In the genomic region with DNA sequence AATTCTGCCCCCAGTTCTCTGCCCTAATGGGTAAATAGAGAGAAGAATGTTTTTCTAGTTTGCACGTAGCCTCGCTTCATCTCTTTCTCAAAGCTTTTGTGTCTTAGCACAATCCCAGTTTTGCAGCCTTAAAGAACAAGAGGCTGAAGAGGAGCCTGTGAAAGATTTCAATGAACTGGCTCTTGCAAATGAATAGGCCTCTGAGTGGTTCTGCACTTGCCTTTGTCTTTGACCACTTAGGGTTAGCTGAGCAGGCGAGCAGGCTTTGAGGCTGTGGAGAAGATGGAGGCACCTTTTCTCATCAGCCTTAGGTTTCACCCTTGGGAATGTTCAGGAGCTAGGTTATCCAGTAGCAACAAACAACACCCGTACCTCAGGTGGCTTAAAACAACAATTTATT, we compare ENCODE assay signal across 15 cellular contexts. TPM values are rescaled to one million over a fixed set of nuclear protein-coding genes. Genes with fewer than 3 reads are reported as not detected.
A peak's percentile ranks its signal among the peaks of the same experiment; 100 is the strongest.
DNase-seq lines count a peak whose midpoint lies in the region; ATAC-seq and TF ChIP-seq lines count a peak whose summit lies in the region.
"Had no signal": no experiment of that assay in that cellular context is flagged by ENCODE, and none has a peak within 500 bp of the region (broad histone marks: within the 10 kb centered on the region; RNA-seq: fewer than 3 reads in every experiment).

No MANE protein-coding gene starts in this region.

- H3K36me3 Mint-ChIP-seq in GM23338 (ENCODE audit: low read depth), result no peaks in the 10 kb centered on the region
- no peaks in the 10 kb centered on the region for H3K36me3 Mint-ChIP-seq in brain
- H3K36me3 Mint-ChIP-seq in neural crest cell (ENCODE audit: low read depth), result peaks cover 4% of the 10 kb centered on the region
- no peaks in the 10 kb centered on the region for H3K36me3 Mint-ChIP-seq in Caco-2 (ENCODE audit: insufficient read depth, unreplicated experiment)
- H3K36me3 Mint-ChIP-seq: CD14-positive monocyte had no signal

- H3F3A ChIP-seq in GM23338 (replicated peaks; ENCODE audit: low read depth), result no peaks in the 10 kb centered on the region

- no TSS peak for BruUV-seq in Caco-2 (replicated peaks; lab: Mats Ljungman, UMichigan)

- H4K20me1 ChIP-seq in GM23338 (replicated peaks; ENCODE audit: insufficient read depth), result no peaks in the 10 kb centered on the region

- ATAC-seq in GM23338 (peak; percentile 99), GM18858 (IDR thresholded peaks at IDR 0.05; ENCODE audit: unreplicated experiment) (no peak)

- H3K4me3 Mint-ChIP-seq in GM23338, result no peak overlapping the region
- H3K4me3 Mint-ChIP-seq in brain, result peak overlapping the region in 1 of 5 experiments; percentile 1
- H3K4me3 Mint-ChIP-seq in neural crest cell, result no peak overlapping the region
- H3K4me3 Mint-ChIP-seq in Caco-2 (ENCODE audit: unreplicated experiment), result no peak overlapping the region
- H3K4me3 Mint-ChIP-seq: CD14-positive monocyte had no signal

- CTCF ChIA-PET in Caco-2 (lab: Charles Lee), result no interaction called here

- H3K27me3 Mint-ChIP-seq in GM23338 (ENCODE audit: insufficient read depth, low read depth, poor library complexity) (peaks cover 3% of the 10 kb centered on the region), brain (no peaks in the 10 kb centered on the region), neural crest cell (ENCODE audit: low read depth) (no peaks in the 10 kb centered on the region), Caco-2 (ENCODE audit: insufficient read depth, unreplicated experiment) (no peaks in the 10 kb centered on the region)

- no peaks in the 10 kb centered on the region for H3K27me3 ChIP-seq in GM23338 (ENCODE audit: insufficient read depth)
- no peaks in the 10 kb centered on the region for H3K27me3 ChIP-seq in Caco-2 (replicated peaks; ENCODE audit: control insufficient read depth, insufficient read depth, low read length)
- H3K27me3 ChIP-seq: Peyer's patch had no signal

- peak overlapping the region; percentile 23; the same call in 1 of the 2 replicates for H3K27ac ChIP-seq in GM23338 (ENCODE audit: low read depth)
- H3K27ac ChIP-seq: A549, Peyer's patch had no signal

- no peaks in the 10 kb centered on the region for H3K9me3 Mint-ChIP-seq in GM23338
- H3K9me3 Mint-ChIP-seq in brain, result no peaks in the 10 kb centered on the region
- H3K9me3 Mint-ChIP-seq in neural crest cell, result no peaks in the 10 kb centered on the region
- no peaks in the 10 kb centered on the region for H3K9me3 Mint-ChIP-seq in Caco-2 (ENCODE audit: unreplicated experiment)

- H3K79me2 ChIP-seq in GM23338 (replicated peaks; ENCODE audit: insufficient read depth), result no peaks in the 10 kb centered on the region

- H2AFZ ChIP-seq in GM23338, result peak overlapping the region; percentile 85; the same call in 1 of the 2 replicates

- H3K27ac Mint-ChIP-seq in GM23338, result peak overlapping the region; percentile 73; the same call in 1 of the 2 replicates
- peak overlapping the region in 4 of 5 experiments; percentile 23 to 71 (median 34) for H3K27ac Mint-ChIP-seq in brain
- H3K27ac Mint-ChIP-seq in neural crest cell (ENCODE audit: unreplicated experiment), result peak overlapping the region; percentile 22
- H3K27ac Mint-ChIP-seq in Caco-2 (ENCODE audit: unreplicated experiment), result no peak overlapping the region
- H3K27ac Mint-ChIP-seq: CD14-positive monocyte had no signal

- H3K36me3 ChIP-seq in GM23338 (ENCODE audit: insufficient read depth) (no peaks in the 10 kb centered on the region), Caco-2 (ENCODE audit: control insufficient read depth, insufficient read depth, low read length) (no peaks in the 10 kb centered on the region)
- H3K36me3 ChIP-seq: Peyer's patch had no signal

- H3K4me3 ChIP-seq in GM23338 (no peak overlapping the region), Caco-2 (ENCODE audit: low read depth, low read length) (no peak overlapping the region)
- H3K4me3 ChIP-seq: A549, Peyer's patch had no signal

- intact Hi-C loops in Caco-2 (cut with micrococcal nuclease; ENCODE audit: unreplicated experiment), result no loop called here

- H3K9me3 ChIP-seq in Caco-2, result no peaks in the 10 kb centered on the region
- H3K9me3 ChIP-seq: A549, Peyer's patch had no signal

- H3K4me2 ChIP-seq in GM23338, result 0 out of 2 replicates have a peak overlapping the region, but pooled peaks have one; percentile 4
- H3K4me2 ChIP-seq: A549 had no signal

- H3K9me2 ChIP-seq in GM23338 (ENCODE audit: insufficient read depth), result no peaks in the 10 kb centered on the region

- POLR2A ChIA-PET in Caco-2 (lab: Charles Lee), result no interaction called here

- TF ChIP-seq CTCF in GM23338 (conservative IDR thresholded peaks at IDR 0.05; ENCODE audit: low read depth in 2 of 2) (no peak), brain (conservative IDR thresholded peaks at IDR 0.05) (no peak), neural crest cell (conservative IDR thresholded peaks at IDR 0.05) (no peak), Caco-2 (IDR thresholded peaks at IDR 0.05; ENCODE audit: insufficient read depth in 1 of 2, low read depth in 1 of 2, low read length in 1 of 2, severe bottlenecking in 1 of 2, unreplicated experiment in 1 of 2) (no peak)

- peak; percentile 53 for DNase-seq in GM23338 (ENCODE audit: low spot score)
- peak; percentile 42 to 65 for DNase-seq in NCI-H187 (lab: John Stamatoyannopoulos, UW)
- peak; percentile 3 for DNase-seq in neural crest cell (ENCODE audit: low read depth, low spot score)
- DNase-seq in SW480 (ENCODE audit: low spot score), result no peak
- no peak for DNase-seq in Caco-2
- DNase-seq: COR-L47, IMR-90, NCI-H2081 treated with DMSO at 0.1 percent for 48 hours, NCI-H748 treated with DMSO at 0.1 percent for 48 hours, Peyer's patch, SHP77 had no signal

- H3K4me1 ChIP-seq in GM23338 (ENCODE audit: insufficient read depth) (peaks cover 8% of the 10 kb centered on the region), Caco-2 (no peaks in the 10 kb centered on the region)
- H3K4me1 ChIP-seq: A549, Peyer's patch had no signal

- H3K4me1 Mint-ChIP-seq in GM23338 (peaks cover 19% of the 10 kb centered on the region; the same call in 2 of the 3 replicates), brain (peaks cover 21% of the 10 kb centered on the region), neural crest cell (peaks cover 21% of the 10 kb centered on the region), Caco-2 (ENCODE audit: low read depth, unreplicated experiment) (no peaks in the 10 kb centered on the region)
- H3K4me1 Mint-ChIP-seq: CD14-positive monocyte had no signal

TF ChIP-seq in GM23338, 12 proteins besides CTCF, POLR2A, EP300 and RAD21 (continues in another document):
- no peak for TF ChIP-seq POLR2AphosphoS5 (IDR thresholded peaks at IDR 0.05; ENCODE audit: low read depth)

RNA-seq across cellular contexts. Expression of gene CFAP54, which starts 32.9 kb away (rescaled TPM):
- total RNA-seq in GM23338 (2014; rRNA removed; shearing (Covaris generic)), result 0.07 and 0.70 TPM in 2 replicates
- 0.30 and 0.76 TPM in 2 replicates for polyA plus RNA-seq in GM23338 (2016; fragmentation: Nextera tagmentation; extraction: Ambion mirVana)
- polyA plus RNA-seq in brain (ENCODE audit: insufficient read depth, low read depth, low replicate concordance), result 0.39 TPM
- total RNA-seq in neural crest cell, result 1.5 and 3.1 TPM in 2 replicates
- 0.12 and 0.14 TPM in 2 replicates for total RNA-seq in Caco-2 (2022)
- polyA plus RNA-seq: CD14-positive monocyte had no signal

Comparison
In these comparisons a context has a peak if more than half of its experiments do, and no peak if none do; other contexts are left out.
1. DNase-seq: peak in GM23338 (single experiment), NCI-H187 (2 of 2) and neural crest cell (single experiment); none in SW480 (single experiment) and Caco-2 (0 of 2).